Comparison of ENCODE assay signal across 10 cellular contexts in genomic region chrX:3345281-3346081, GRCh38. TPM values are rescaled to one million over a fixed set of nuclear protein-coding genes. Genes with fewer than 3 reads are reported as not detected.
DNase-seq lines count a peak whose midpoint lies in the region; ATAC-seq and TF ChIP-seq lines count a peak whose summit lies in the region.
"Had no signal": no experiment of that assay in that cellular context is flagged by ENCODE, and none has a peak within 500 bp of the region (broad histone marks: within the 10 kb centered on the region; RNA-seq: fewer than 3 reads in every experiment).

No MANE protein-coding gene starts in this region.

- TF ChIP-seq CTCF in lower lobe of right lung (IDR thresholded peaks at IDR 0.05) (no peak), thyroid gland (IDR thresholded peaks at IDR 0.05) (peak in 1 of 6 experiments; percentile 0)

- DNase-seq in lower lobe of right lung (peak; percentile 43), thyroid gland (peak; percentile 86 to 87), GM19238 (ENCODE audit: insufficient read length, low spot score) (no peak)
- DNase-seq in stimulated activated CD4-positive, alpha-beta T cell treated with anti-CD3 and anti-CD28 coated beads, Interleukin-4, amount 100 ng/mL, for 4 hours: no peak
- DNase-seq: activated CD4-positive, alpha-beta memory T cell treated with anti-CD3 and anti-CD28 coated beads for 36 hours; stimulated activated naive CD4-positive, alpha-beta T cell treated with Interleukin-2 at 50 U/mL for 16 hours had no signal

- H3K36me3 ChIP-seq in HUES64 (ENCODE audit: insufficient read depth, low read length) (no peaks in the 10 kb centered on the region), ectodermal cell (ENCODE audit: control insufficient read depth, insufficient read depth, low read length) (no peaks in the 10 kb centered on the region), lower lobe of right lung (no peaks in the 10 kb centered on the region), thyroid gland (no peaks in the 10 kb centered on the region)

- H3K27me3 ChIP-seq in HUES64 (ENCODE audit: insufficient read depth, low read length): peaks cover 46% of the 10 kb centered on the region
- H3K27me3 ChIP-seq in ectodermal cell (ENCODE audit: control insufficient read depth, insufficient read depth, low read length, poor library complexity, severe bottlenecking): peaks cover 47% of the 10 kb centered on the region
- H3K27me3 ChIP-seq in lower lobe of right lung (ENCODE audit: low read depth): peaks cover 7% of the 10 kb centered on the region
- H3K27me3 ChIP-seq in thyroid gland: no peaks in the 10 kb centered on the region

- peak overlapping the region; percentile 31; the same call in 1 of the 2 replicates for H3K9ac ChIP-seq in HUES64 (ENCODE audit: low read depth, low read length)

- H3K4me3 ChIP-seq in HUES64 (ENCODE audit: low read length): peak overlapping the region; percentile 66
- H3K4me3 ChIP-seq in ectodermal cell (ENCODE audit: insufficient read depth, low read depth, low read length): peak overlapping the region; percentile 36
- H3K4me3 ChIP-seq in lower lobe of right lung: peak overlapping the region; percentile 42
- H3K4me3 ChIP-seq in thyroid gland (replicated peaks in 1 of 3): peak overlapping the region in 2 of 3 donors; percentile 22 to 39

- TF ChIP-seq POLR2A in thyroid gland (IDR thresholded peaks at IDR 0.05): peak; percentile 51 to 76

- intact Hi-C loops in lower lobe of right lung (cut with DNase I): no loop called here
- intact Hi-C loops in thyroid gland (cut with DNase I): no loop called here

- no peak overlapping the region for H3K27ac ChIP-seq in HUES64 (ENCODE audit: low read depth, low read length)
- H3K27ac ChIP-seq in ectodermal cell (ENCODE audit: insufficient read depth, low read depth, low read length, poor library complexity, severe bottlenecking): no peak overlapping the region
- H3K27ac ChIP-seq in lower lobe of right lung: no peak overlapping the region
- peak overlapping the region; percentile 85 to 93 (median 92) for H3K27ac ChIP-seq in thyroid gland

- H3K9me3 ChIP-seq in HUES64 (ENCODE audit: insufficient read depth, low read depth, low read length) (no peaks in the 10 kb centered on the region), ectodermal cell (ENCODE audit: control insufficient read depth, low read length) (no peaks in the 10 kb centered on the region), lower lobe of right lung (no peaks in the 10 kb centered on the region), thyroid gland (no peaks in the 10 kb centered on the region)

- H3K4me1 ChIP-seq in HUES64 (ENCODE audit: insufficient read depth, low read length): no peaks in the 10 kb centered on the region
- no peaks in the 10 kb centered on the region for H3K4me1 ChIP-seq in ectodermal cell (ENCODE audit: control insufficient read depth, insufficient read depth, low read length)
- H3K4me1 ChIP-seq in lower lobe of right lung: no peaks in the 10 kb centered on the region
- H3K4me1 ChIP-seq in thyroid gland: peaks cover 0 to 4% of the 10 kb centered on the region in 2 donors

- WGBS in HUES64: under 1% methylated on average over 59 of the region's 62 CpGs
- WGBS in ectodermal cell, 2 experiments: 0% methylated on average over 61 to 62 of the region's 62 CpGs
- WGBS in thyroid gland, 2 donors: 1 to 3% methylated on average over 8 to 34 of the region's 62 CpGs

- ATAC-seq in lower lobe of right lung: peak; percentile 59 to 60
- no peak for ATAC-seq in HG02759 (IDR thresholded peaks at IDR 0.05; ENCODE audit: unreplicated experiment)
- ATAC-seq in GM18909 (IDR thresholded peaks at IDR 0.05; ENCODE audit: poor library complexity, unreplicated experiment): no peak

RNA-seq across cellular contexts. Expression of gene MXRA5, which starts 1.0 kb away (rescaled TPM):
- 1.1 TPM for polyA plus RNA-seq in HUES64 (2013, experiment 1 of 2)
- polyA plus RNA-seq in HUES64 (2013, experiment 2 of 2): 1.6 TPM
- polyA plus RNA-seq in ectodermal cell (2013, experiment 1 of 4): 1.3 TPM
- polyA plus RNA-seq in ectodermal cell (2013, experiment 2 of 4): 1.5 TPM
- polyA plus RNA-seq in ectodermal cell (2013, experiment 3 of 4): 1.4 TPM
- 2.0 TPM for polyA plus RNA-seq in ectodermal cell (2013, experiment 4 of 4)
- 7.0 TPM for total RNA-seq in lower lobe of right lung
- 10 to 100 TPM; 31.0 to 52.8 (median 50.4) TPM for total RNA-seq in thyroid gland
- total RNA-seq: activated CD4-positive, alpha-beta memory T cell treated with anti-CD3 and anti-CD28 coated beads for 36 hours had no signal

Comparison
In these comparisons a context has a peak if more than half of its experiments do, and no peak if none do; other contexts are left out.
1. H3K27ac ChIP-seq: peak in thyroid gland (3 of 3); none in HUES64 (single experiment), ectodermal cell (single experiment) and lower lobe of right lung (single experiment).
2. ATAC-seq: peak in lower lobe of right lung (2 of 2); none in HG02759 (single experiment) and GM18909 (single experiment).
3. DNase-seq: peak in lower lobe of right lung (single experiment) and thyroid gland (2 of 2); none in stimulated activated CD4-positive, alpha-beta T cell treated with anti-CD3 and anti-CD28 coated beads, Interleukin-4, amount 100 ng/mL, for 4 hours (0 of 2) and GM19238 (single experiment).
4. Peak in every context shown above with its lines, with median percentiles within 50 percentile points of each other: H3K4me3 ChIP-seq.